10 cellular contexts compared by ENCODE assay signal in genomic region chr10:22314852-22315251, GRCh38. TPM values are rescaled to one million over a fixed set of nuclear protein-coding genes. Genes with fewer than 3 reads are reported as not detected.
DNase-seq lines count a peak whose midpoint lies in the region; ATAC-seq lines count a peak whose summit lies in the region.
"Had no signal": no experiment of that assay in that cellular context is flagged by ENCODE, and none has a peak within 500 bp of the region (broad histone marks: within the 10 kb centered on the region; RNA-seq: fewer than 3 reads in every experiment).

No MANE protein-coding gene starts in this region.

- POLR2A ChIA-PET in CD4-positive, alpha-beta memory T cell (lab: Charles Lee; ENCODE audit: partially characterized antibody), result interaction anchor here (0.9 to 5.4 kb wide), 8 partner anchors 10 to 311 kb away, joined by 3 to 97 read pairs (median 30); partner anchors contain the start of gene DNAJC1
- POLR2A ChIA-PET in activated CD4-positive, alpha-beta memory T cell treated with anti-CD3 and anti-CD28 coated beads, Interleukin-2, amount 10 ng/mL, durations not matched to agents 7 days and 5 days (lab: Charles Lee), result interaction anchor here (1.9 to 2.8 kb wide), 5 partner anchors 61 to 398 kb away, joined by 6 to 95 read pairs (median 17); partner anchors contain the start of gene DNAJC1
- POLR2A ChIA-PET in naive thymus-derived CD4-positive, alpha-beta T cell (lab: Charles Lee), result interaction anchor here (0.6 to 4.3 kb wide), 7 partner anchors 11 to 529 kb away, joined by 3 to 72 read pairs (median 10); no protein-coding TSS in a partner anchor

- no peak for ATAC-seq in naive thymus-derived CD4-positive, alpha-beta T cell

- WGBS in GM23248 (ENCODE audit: low coverage in 1 of 2, low lambda C conversion rate in 2 of 2, missing lambda C conversion rate in 2 of 2), 2 experiments, result 59 to 65% methylated on average over 2 of the region's 2 CpGs

- H3K4me3 Mint-ChIP-seq in CD4-positive, alpha-beta memory T cell, result peak overlapping the region; percentile 88 to 99 (median 98)
- peak overlapping the region; percentile 96 for H3K4me3 Mint-ChIP-seq in activated CD4-positive, alpha-beta memory T cell treated with anti-CD3 and anti-CD28 coated beads, Interleukin-2, amount 10 ng/mL, durations not matched to agents 7 days and 5 days
- peak overlapping the region; percentile 85 to 99 (median 96) for H3K4me3 Mint-ChIP-seq in naive thymus-derived CD4-positive, alpha-beta T cell

- in situ Hi-C loops in GM23248 (cut with MboI), result no loop called here

- H3K27me3 Mint-ChIP-seq in CD4-positive, alpha-beta memory T cell, result peaks cover 0 to 1% of the 10 kb centered on the region in 2 donors
- peaks cover 1% of the 10 kb centered on the region for H3K27me3 Mint-ChIP-seq in activated CD4-positive, alpha-beta memory T cell treated with anti-CD3 and anti-CD28 coated beads, Interleukin-2, amount 10 ng/mL, durations not matched to agents 7 days and 5 days
- H3K27me3 Mint-ChIP-seq in naive thymus-derived CD4-positive, alpha-beta T cell, result peaks cover 4 to 17% (median 13%) of the 10 kb centered on the region in 5 donors

- DNase-seq in CD4-positive, alpha-beta memory T cell, result no peak
- peak; percentile 34 for DNase-seq in GM23248
- DNase-seq in activated CD4-positive, alpha-beta memory T cell treated with anti-CD3 and anti-CD28 coated beads, Interleukin-2, amount 10 ng/mL, durations not matched to agents 7 days and 5 days, result no peak
- no peak for DNase-seq in naive thymus-derived CD4-positive, alpha-beta T cell
- no peak for DNase-seq in middle frontal gyrus (ENCODE audit: extremely low spot score, low spot score)
- DNase-seq in stimulated activated naive CD4-positive, alpha-beta T cell (lab: John Stamatoyannopoulos, UW), result no peak
- no peak for DNase-seq in NCI-H345 treated with DMSO at 0.1 percent for 48 hours (lab: John Stamatoyannopoulos, UW; ENCODE audit: unreplicated experiment)
- DNase-seq: activated effector memory CD4-positive, alpha-beta T cell treated with anti-CD3 and anti-CD28 coated beads, Interleukin-2, amount 50 U/mL, for 16 hours; NCI-H2171 had no signal

- H3K27me3 ChIP-seq in CD4-positive, alpha-beta memory T cell (ENCODE audit: insufficient read depth, low read length), result no peaks in the 10 kb centered on the region
- no peaks in the 10 kb centered on the region for H3K27me3 ChIP-seq in GM23248 (replicated peaks; ENCODE audit: insufficient read depth)
- peaks cover 0 to 10% of the 10 kb centered on the region in 2 donors for H3K27me3 ChIP-seq in naive thymus-derived CD4-positive, alpha-beta T cell (ENCODE audit: control insufficient read depth in 2 of 2, insufficient read depth in 2 of 2, low read length in 2 of 2)

- H3K27ac Mint-ChIP-seq in CD4-positive, alpha-beta memory T cell, result peak overlapping the region in 2 of 7 donors; percentile 89 to 97
- peak overlapping the region; percentile 94 for H3K27ac Mint-ChIP-seq in activated CD4-positive, alpha-beta memory T cell treated with anti-CD3 and anti-CD28 coated beads, Interleukin-2, amount 10 ng/mL, durations not matched to agents 7 days and 5 days
- H3K27ac Mint-ChIP-seq in naive thymus-derived CD4-positive, alpha-beta T cell, result peak overlapping the region in 5 of 9 donors; percentile 48 to 99 (median 90)

- H3K9me2 ChIP-seq in GM23248 (ENCODE audit: insufficient read depth), result no peaks in the 10 kb centered on the region

- intact Hi-C loops in CD4-positive, alpha-beta memory T cell (cut with micrococcal nuclease), result loop anchor here (5.0 kb wide), 1 partner anchor 293 kb away; no protein-coding TSS in a partner anchor
- intact Hi-C loops in naive thymus-derived CD4-positive, alpha-beta T cell (cut with micrococcal nuclease), result loop anchor here (5.0 kb wide), 4 partner anchors 237 to 677 kb away; partner anchors contain the start of gene PIP4K2A (in 1 of the 2)

- H3K27ac ChIP-seq in CD4-positive, alpha-beta memory T cell (ENCODE audit: low read depth, low read length), result no peak overlapping the region
- H3K27ac ChIP-seq in GM23248, result no peak overlapping the region
- H3K27ac ChIP-seq in naive thymus-derived CD4-positive, alpha-beta T cell (ENCODE audit: low read depth, low read length), result no peak overlapping the region

- CTCF ChIA-PET in CD4-positive, alpha-beta memory T cell (lab: Charles Lee; ENCODE audit: partially characterized antibody), result interaction anchor here (1.1 to 2.2 kb wide), 5 partner anchors 24 to 321 kb away, joined by 3 to 10 read pairs (median 6); no protein-coding TSS in a partner anchor
- CTCF ChIA-PET in activated CD4-positive, alpha-beta memory T cell treated with anti-CD3 and anti-CD28 coated beads, Interleukin-2, amount 10 ng/mL, durations not matched to agents 7 days and 5 days (lab: Charles Lee), result interaction anchor here (1.0 to 1.8 kb wide), 4 partner anchors 56 to 321 kb away, joined by 3 to 5 read pairs (median 4); partner anchors contain the start of gene DNAJC1
- CTCF ChIA-PET in naive thymus-derived CD4-positive, alpha-beta T cell (lab: Charles Lee), result interaction anchor here (0.6 to 1.1 kb wide), 3 partner anchors 33 to 322 kb away, joined by 3 to 4 read pairs (median 3); no protein-coding TSS in a partner anchor

- no peak overlapping the region for H3K4me3 ChIP-seq in CD4-positive, alpha-beta memory T cell (ENCODE audit: low read length in 2 of 2)
- H3K4me3 ChIP-seq in GM23248, result peak overlapping the region; percentile 86; the same call in 1 of the 2 replicates
- no peak overlapping the region for H3K4me3 ChIP-seq in naive thymus-derived CD4-positive, alpha-beta T cell (ENCODE audit: low read length)

- H3K36me3 ChIP-seq in CD4-positive, alpha-beta memory T cell (ENCODE audit: insufficient read depth, low read length), result no peaks in the 10 kb centered on the region
- H3K36me3 ChIP-seq in GM23248 (ENCODE audit: low read depth), result no peaks in the 10 kb centered on the region
- no peaks in the 10 kb centered on the region for H3K36me3 ChIP-seq in naive thymus-derived CD4-positive, alpha-beta T cell (ENCODE audit: control insufficient read depth in 2 of 3, insufficient read depth in 3 of 3, low read length in 3 of 3)

- H3F3A ChIP-seq in GM23248 (ENCODE audit: insufficient read depth), result peaks cover 32% of the 10 kb centered on the region; the same call in 1 of the 2 replicates

- H3K9ac ChIP-seq in GM23248, result peak overlapping the region; percentile 95; the same call in 1 of the 2 replicates

- H3K36me3 Mint-ChIP-seq in CD4-positive, alpha-beta memory T cell, result peaks cover 0 to 5% of the 10 kb centered on the region in 2 donors
- H3K36me3 Mint-ChIP-seq in activated CD4-positive, alpha-beta memory T cell treated with anti-CD3 and anti-CD28 coated beads, Interleukin-2, amount 10 ng/mL, durations not matched to agents 7 days and 5 days (ENCODE audit: low read depth), result peaks cover 23% of the 10 kb centered on the region
- peaks cover 0 to 15% (median 0%) of the 10 kb centered on the region in 5 donors for H3K36me3 Mint-ChIP-seq in naive thymus-derived CD4-positive, alpha-beta T cell

- H2AFZ ChIP-seq in GM23248, result peak overlapping the region; percentile 97; the same call in 1 of the 2 replicates

- peak overlapping the region; percentile 89 for H3K4me2 ChIP-seq in GM23248 (ENCODE audit: unreplicated experiment)

- H3K9me3 ChIP-seq in CD4-positive, alpha-beta memory T cell (ENCODE audit: control insufficient read depth in 1 of 2, low read length in 2 of 2), result no peaks in the 10 kb centered on the region
- no peaks in the 10 kb centered on the region for H3K9me3 ChIP-seq in GM23248 (ENCODE audit: low read depth)
- H3K9me3 ChIP-seq in naive thymus-derived CD4-positive, alpha-beta T cell (ENCODE audit: control insufficient read depth in 2 of 3, low read length in 3 of 3), result no peaks in the 10 kb centered on the region

- H3K4me1 ChIP-seq in CD4-positive, alpha-beta memory T cell (ENCODE audit: insufficient read depth, low read length), result peaks cover 34% of the 10 kb centered on the region
- peaks cover 22% of the 10 kb centered on the region for H3K4me1 ChIP-seq in GM23248 (ENCODE audit: insufficient read depth)
- peaks cover 12 to 21% of the 10 kb centered on the region in 2 donors for H3K4me1 ChIP-seq in naive thymus-derived CD4-positive, alpha-beta T cell (ENCODE audit: control insufficient read depth in 2 of 2, insufficient read depth in 2 of 2, low read length in 2 of 2)

- no peaks in the 10 kb centered on the region for H4K20me1 ChIP-seq in GM23248 (ENCODE audit: insufficient read depth)

- H3K79me2 ChIP-seq in GM23248 (ENCODE audit: insufficient read depth), result peaks cover 31% of the 10 kb centered on the region

- peaks cover 18 to 45% (median 25%) of the 10 kb centered on the region in 4 donors for H3K4me1 Mint-ChIP-seq in CD4-positive, alpha-beta memory T cell
- H3K4me1 Mint-ChIP-seq in activated CD4-positive, alpha-beta memory T cell treated with anti-CD3 and anti-CD28 coated beads, Interleukin-2, amount 10 ng/mL, durations not matched to agents 7 days and 5 days, result peaks cover 48% of the 10 kb centered on the region
- peaks cover 6 to 48% (median 41%) of the 10 kb centered on the region in 7 donors for H3K4me1 Mint-ChIP-seq in naive thymus-derived CD4-positive, alpha-beta T cell

- H3K9me3 Mint-ChIP-seq in CD4-positive, alpha-beta memory T cell, result no peaks in the 10 kb centered on the region
- H3K9me3 Mint-ChIP-seq in activated CD4-positive, alpha-beta memory T cell treated with anti-CD3 and anti-CD28 coated beads, Interleukin-2, amount 10 ng/mL, durations not matched to agents 7 days and 5 days, result no peaks in the 10 kb centered on the region
- H3K9me3 Mint-ChIP-seq in naive thymus-derived CD4-positive, alpha-beta T cell, result peaks cover 0 to 5% (median 0%) of the 10 kb centered on the region in 11 donors

RNA-seq across cellular contexts. Expression of gene COMMD3, which starts 1.3 kb away (rescaled TPM):
- total RNA-seq in CD4-positive, alpha-beta memory T cell, result 10 to 100 TPM; 67.9 to 68.5 TPM
- 10 to 100 TPM; 71.1 to 88.1 TPM for polyA plus RNA-seq in CD4-positive, alpha-beta memory T cell
- 26.4 and 48.2 TPM in 2 replicates for total RNA-seq in GM23248 (2014; rRNA removed; shearing (Covaris generic))
- 103 and 104 TPM in 2 replicates for polyA plus RNA-seq in GM23248 (2016; fragmentation: Nextera tagmentation; extraction: Ambion mirVana)
- total RNA-seq in activated CD4-positive, alpha-beta memory T cell treated with anti-CD3 and anti-CD28 coated beads, Interleukin-2, amount 10 ng/mL, durations not matched to agents 7 days and 5 days, result 10 to 100 TPM; 82.6 to 97.0 TPM
- 10 to 100 TPM; 33.9 to 83.7 (median 51.2) TPM for total RNA-seq in naive thymus-derived CD4-positive, alpha-beta T cell
- polyA plus RNA-seq in naive thymus-derived CD4-positive, alpha-beta T cell, result 10 to 100 TPM; 60.0 to 67.8 TPM

RNA-seq across cellular contexts. Expression of gene BMI1, which starts 6.0 kb away (rescaled TPM):
- total RNA-seq in CD4-positive, alpha-beta memory T cell, result 100 to 1,000 TPM in 1 of 2 experiments, 10 to 100 TPM in 1; 99.0 to 108 TPM
- 10 to 100 TPM; 40.5 to 54.5 TPM for polyA plus RNA-seq in CD4-positive, alpha-beta memory T cell
- 66.0 and 77.1 TPM in 2 replicates for total RNA-seq in GM23248 (2014; rRNA removed; shearing (Covaris generic))
- polyA plus RNA-seq in GM23248 (2016; fragmentation: Nextera tagmentation; extraction: Ambion mirVana), result 37.6 and 38.0 TPM in 2 replicates
- 10 to 100 TPM; 64.0 to 66.5 TPM for total RNA-seq in activated CD4-positive, alpha-beta memory T cell treated with anti-CD3 and anti-CD28 coated beads, Interleukin-2, amount 10 ng/mL, durations not matched to agents 7 days and 5 days
- total RNA-seq in naive thymus-derived CD4-positive, alpha-beta T cell, result 10 to 100 TPM; 42.4 to 80.5 (median 55.3) TPM
- 10 to 100 TPM; 26.1 to 28.0 TPM for polyA plus RNA-seq in naive thymus-derived CD4-positive, alpha-beta T cell

RNA-seq across cellular contexts. Expression of gene SPAG6, which starts 30.4 kb away (rescaled TPM):
- total RNA-seq in CD4-positive, alpha-beta memory T cell, result not detected
- polyA plus RNA-seq in CD4-positive, alpha-beta memory T cell, result not detected
- not detected in 2 replicates for total RNA-seq in GM23248 (2014; rRNA removed; shearing (Covaris generic))
- not detected in 2 replicates for polyA plus RNA-seq in GM23248 (2016; fragmentation: Nextera tagmentation; extraction: Ambion mirVana)
- 1 to 10 TPM; 1.2 to 1.4 TPM for total RNA-seq in activated CD4-positive, alpha-beta memory T cell treated with anti-CD3 and anti-CD28 coated beads, Interleukin-2, amount 10 ng/mL, durations not matched to agents 7 days and 5 days
- total RNA-seq in naive thymus-derived CD4-positive, alpha-beta T cell, result under 1 TPM in 2 of 5 experiments, not detected in 3; 0.46 to 0.93 TPM
- polyA plus RNA-seq in naive thymus-derived CD4-positive, alpha-beta T cell, result not detected
- total RNA-seq: pulmonary artery endothelial cell had no signal
